In genomic region chr19:39833464-39834286, GRCh38 we compare ENCODE assay signal across 1 cellular context.
TF ChIP-seq lines count a peak whose summit lies in the region.

Gene DYRK1B, minus strand, starts transcription at chr19:39834162. Its CDS starts 2,295 bp downstream, at chr19:39831867.

TF ChIP-seq in GM12878, 131 proteins besides CTCF, POLR2A, EP300 and RAD21 (continued from another document and continues in another):
- TF ChIP-seq BACH1 (IDR thresholded peaks at IDR 0.05; ENCODE audit: borderline replicate concordance) (peak; percentile 53; the same call in 1 of the 2 replicates), HDAC2 (IDR thresholded peaks at IDR 0.05) (no peak), NR2C2 (IDR thresholded peaks at IDR 0.05; ENCODE audit: borderline replicate concordance, control insufficient read depth, insufficient read length, low read depth) (no peak), STAT3 (IDR thresholded peaks at IDR 0.05; ENCODE audit: low read depth, low read length) (no peak; the same call in 1 of the 2 replicates), TAF1 (IDR thresholded peaks at IDR 0.05; ENCODE audit: borderline replicate concordance, low read depth, low read length) (no peak), ELK1 (IDR thresholded peaks at IDR 0.05; ENCODE audit: low read depth, low read length) (peak; percentile 68; the same call in 1 of the 2 replicates), CBX3 (IDR thresholded peaks at IDR 0.05; ENCODE audit: borderline replicate concordance, low read depth) (no peak), LARP7 (IDR thresholded peaks at IDR 0.05) (peak; percentile 65), ASH2L (IDR thresholded peaks at IDR 0.05; ENCODE audit: borderline replicate concordance, low read depth) (no peak; the same call in 1 of the 2 replicates), CUX1 (IDR thresholded peaks at IDR 0.05; ENCODE audit: insufficient replicate concordance, low read depth, low read length) (no peak), ZBTB40 (IDR thresholded peaks at IDR 0.05; ENCODE audit: borderline replicate concordance) (peak; percentile 68; the same call in 1 of the 2 replicates), TCF12 (IDR thresholded peaks at IDR 0.05; ENCODE audit: low read depth, low read length) (peak; percentile 88), PKNOX1 (IDR thresholded peaks at IDR 0.05) (peak; percentile 58), RB1 (IDR thresholded peaks at IDR 0.05; ENCODE audit: borderline replicate concordance) (peak; percentile 76), RFX5 (IDR thresholded peaks at IDR 0.05; ENCODE audit: low read depth, low read length) (peak; percentile 99), MXI1 (IDR thresholded peaks at IDR 0.05; ENCODE audit: low read depth, low read length) (peak; percentile 91), PAX5 (IDR thresholded peaks at IDR 0.05; ENCODE audit: borderline replicate concordance, low read depth, low read length) (peak; percentile 70; the same call in 1 of the 2 replicates), POLR2AphosphoS5 (IDR thresholded peaks at IDR 0.05; ENCODE audit: low read length) (peak; percentile 63; the same call in 1 of the 2 replicates), USF2 (IDR thresholded peaks at IDR 0.05; ENCODE audit: borderline replicate concordance, low read depth, low read length) (peak; percentile 96), SIN3A (IDR thresholded peaks at IDR 0.05; ENCODE audit: low read depth, low read length) (peak; percentile 98), STAT1 (conservative IDR thresholded peaks at IDR 0.05) (no peak), HCFC1 (IDR thresholded peaks at IDR 0.05; ENCODE audit: low read length) (peak; percentile 54), FOXK2 (IDR thresholded peaks at IDR 0.05) (peak; percentile 79), SIX5 (IDR thresholded peaks at IDR 0.05; ENCODE audit: low read depth, low read length, severe bottlenecking) (peak; percentile 24), E2F8 (IDR thresholded peaks at IDR 0.05; ENCODE audit: low read depth, partially characterized antibody) (no peak), RELB (IDR thresholded peaks at IDR 0.05; ENCODE audit: low read depth) (peak; percentile 82), MLLT1 (IDR thresholded peaks at IDR 0.05) (peak; percentile 42; the same call in 1 of the 2 replicates), ATF7 (IDR thresholded peaks at IDR 0.05; ENCODE audit: low read depth) (no peak), ZBTB33 (IDR thresholded peaks at IDR 0.05) (no peak), CBFB (IDR thresholded peaks at IDR 0.05; ENCODE audit: low read depth) (peak; percentile 45), ZZZ3 (IDR thresholded peaks at IDR 0.05; ENCODE audit: control insufficient read depth, insufficient read length, low read depth) (no peak), IRF4 (IDR thresholded peaks at IDR 0.05; ENCODE audit: low read depth, low read length) (0 out of 2 replicates have a peak, but pooled peaks have one; percentile 9), BMI1 (IDR thresholded peaks at IDR 0.05; ENCODE audit: borderline replicate concordance) (peak; percentile 99)
